In genomic region chr17:7107012-7107754, GRCh38 we compare ENCODE assay signal across 17 cellular contexts. TPM values are rescaled to one million over a fixed set of nuclear protein-coding genes. Genes with fewer than 3 reads are reported as not detected.
DNase-seq lines count a peak whose midpoint lies in the region; ATAC-seq and TF ChIP-seq lines count a peak whose summit lies in the region.
"Had no signal": no experiment of that assay in that cellular context is flagged by ENCODE, and none has a peak within 500 bp of the region (broad histone marks: within the 10 kb centered on the region; RNA-seq: fewer than 3 reads in every experiment).

No MANE protein-coding gene starts in this region.

- no peak for TF ChIP-seq EP300 in gastroesophageal sphincter (IDR thresholded peaks at IDR 0.05)

- TF ChIP-seq CTCF in gastroesophageal sphincter (IDR thresholded peaks at IDR 0.05): no peak

- TF ChIP-seq POLR2A in gastroesophageal sphincter (IDR thresholded peaks at IDR 0.05): no peak

- no peak overlapping the region for H3K27ac ChIP-seq in gastroesophageal sphincter
- H3K27ac ChIP-seq: vagina had no signal

- DNase-seq in COLO668 (lab: John Stamatoyannopoulos, UW; ENCODE audit: unreplicated experiment) (peak; percentile 88), NCI-H1092 treated with DMSO at 0.1 percent for 48 hours (lab: John Stamatoyannopoulos, UW) (peak; percentile 5), NCI-H510A treated with DMSO at 0.1 percent for 48 hours (lab: John Stamatoyannopoulos, UW) (peak; percentile 8), globus pallidus (ENCODE audit: low spot score) (no peak), COLO829 (ENCODE audit: low spot score) (no peak)
- no peak for DNase-seq in stimulated activated CD4-positive, alpha-beta T cell treated with anti-CD3 and anti-CD28 coated beads, Interleukin-4, amount 100 ng/mL, for 1 hour
- DNase-seq: activated CD4-positive, CD25-positive, alpha-beta regulatory T cell; caudate nucleus; effector CD4-positive, alpha-beta T cell; KBM-7; kidney glomerular epithelial cell; retina; T-helper 2 cell had no signal

- no peak overlapping the region for H3K4me3 ChIP-seq in gastroesophageal sphincter
- H3K4me3 ChIP-seq: vagina had no signal

- no peaks in the 10 kb centered on the region for H3K9me3 ChIP-seq in gastroesophageal sphincter
- H3K9me3 ChIP-seq: vagina had no signal

- 79 to 94% methylated on average over 5 to 8 of the region's 20 CpGs for WGBS in gastroesophageal sphincter (ENCODE audit: low coverage in 1 of 2), 2 donors

- H3K27me3 ChIP-seq in gastroesophageal sphincter: peaks cover 86% of the 10 kb centered on the region
- H3K27me3 ChIP-seq: vagina had no signal

- no peaks in the 10 kb centered on the region for H3K4me1 ChIP-seq in gastroesophageal sphincter
- H3K4me1 ChIP-seq: vagina had no signal

- peak; percentile 25 for ATAC-seq in gastroesophageal sphincter
- ATAC-seq in HG02870 (IDR thresholded peaks at IDR 0.05; ENCODE audit: unreplicated experiment): no peak

- H3K36me3 ChIP-seq in gastroesophageal sphincter: no peaks in the 10 kb centered on the region
- H3K36me3 ChIP-seq: vagina had no signal

RNA-seq across cellular contexts. Expression of gene ASGR2, which starts 7.4 kb away (rescaled TPM):
- total RNA-seq in gastroesophageal sphincter: 1 to 10 TPM in 1 of 4 donors, under 1 TPM in 1, not detected in 2; 0.79 to 1.3 TPM
- total RNA-seq: activated CD8-positive, alpha-beta memory T cell treated with anti-CD3 and anti-CD28 coated beads for 36 hours had no signal

RNA-seq across cellular contexts. Expression of gene CLEC10A, which starts 27.1 kb away (rescaled TPM):
- total RNA-seq in gastroesophageal sphincter: 10 to 100 TPM in 2 of 4 donors, 1 to 10 TPM in 2; 3.8 to 25.6 (median 11.3) TPM
- total RNA-seq: activated CD8-positive, alpha-beta memory T cell treated with anti-CD3 and anti-CD28 coated beads for 36 hours had no signal

Comparison
In these comparisons a context has a peak if more than half of its experiments do, and no peak if none do; other contexts are left out.
1. DNase-seq: peak in COLO668 (single experiment), NCI-H1092 treated with DMSO at 0.1 percent for 48 hours (single experiment) and NCI-H510A treated with DMSO at 0.1 percent for 48 hours (single experiment); none in globus pallidus (single experiment), stimulated activated CD4-positive, alpha-beta T cell treated with anti-CD3 and anti-CD28 coated beads, Interleukin-4, amount 100 ng/mL, for 1 hour (single experiment) and COLO829 (single experiment).